Comparison of ENCODE assay signal across 19 cellular contexts in genomic region chr1:246122071-246122470, GRCh38.
A peak's percentile ranks its signal among the peaks of the same experiment; 100 is the strongest.
DNase-seq lines count a peak whose midpoint lies in the region; ATAC-seq, FAIRE-seq and TF ChIP-seq lines count a peak whose summit lies in the region.
"Had no signal": no experiment of that assay in that cellular context is flagged by ENCODE, and none has a peak within 500 bp of the region (broad histone marks: within the 10 kb centered on the region; RNA-seq: fewer than 3 reads in every experiment).

No MANE protein-coding gene starts in this region.

- H3K23ac ChIP-seq in neuronal stem cell (ENCODE audit: low read depth, low read length, poor library complexity) = peak overlapping the region; percentile 80

- H3K27ac ChIP-seq in HepG2 (ENCODE audit: extremely low read length, insufficient read depth, low read length) = no peak overlapping the region
- H3K27ac ChIP-seq in right lobe of liver = no peak overlapping the region
- no peak overlapping the region for H3K27ac ChIP-seq in neuronal stem cell (replicated peaks; ENCODE audit: low read length)
- H3K27ac ChIP-seq: BLaER1 had no signal

- no peak overlapping the region for H2BK15ac ChIP-seq in neuronal stem cell (ENCODE audit: low read length)

- H3K4me1 ChIP-seq in HepG2 (ENCODE audit: insufficient read depth, low read length) (peaks cover 11% of the 10 kb centered on the region), right lobe of liver (no peaks in the 10 kb centered on the region), neuronal stem cell (ENCODE audit: control insufficient read depth in 2 of 2, insufficient read depth in 1 of 2, low read depth in 1 of 2, low read length in 2 of 2) (no peaks in the 10 kb centered on the region)

- no peaks in the 10 kb centered on the region for H3K36me3 ChIP-seq in HepG2 (replicated peaks in 1 of 2; ENCODE audit: control insufficient read depth in 1 of 2, insufficient read depth in 2 of 2, low read length in 2 of 2)
- H3K36me3 ChIP-seq in right lobe of liver = no peaks in the 10 kb centered on the region
- H3K36me3 ChIP-seq in neuronal stem cell (replicated peaks in 1 of 2; ENCODE audit: control insufficient read depth in 2 of 2, insufficient read depth in 2 of 2, low read length in 2 of 2) = no peaks in the 10 kb centered on the region
- H3K36me3 ChIP-seq: BE2C had no signal

- no peak for FAIRE-seq in HepG2 (lab: Jason Lieb, UNC)
- FAIRE-seq: A204.1, G401.6, GM19239 had no signal

- ATAC-seq in HepG2 (no peak), right lobe of liver (no peak), left lobe of liver (no peak)
- ATAC-seq: CD8-positive, alpha-beta T cell had no signal

- H3K27me3 ChIP-seq in HepG2 (ENCODE audit: control insufficient read depth in 1 of 2, insufficient read depth in 2 of 2, low read length in 2 of 2) (no peaks in the 10 kb centered on the region), right lobe of liver (no peaks in the 10 kb centered on the region), neuronal stem cell (ENCODE audit: control insufficient read depth in 3 of 3, insufficient read depth in 3 of 3, low read depth in 1 of 3, low read length in 3 of 3) (no peaks in the 10 kb centered on the region)
- H3K27me3 ChIP-seq: BE2C, BLaER1 had no signal

- in situ Hi-C loops in HepG2 (cut with HindIII; ENCODE audit: extremely low pct_ligation_motif_present, low pct_unique_long_range_greater_than_20kb) = no loop called here

- H2BK12ac ChIP-seq in neuronal stem cell (ENCODE audit: low read length) = no peak overlapping the region

- DNase-seq in HepG2 (ENCODE audit: low spot score) (peak; percentile 3), right lobe of liver (no peak), neuronal stem cell (ENCODE audit: low spot score) (no peak), left lobe of liver (ENCODE audit: low spot score) (no peak), HUDEP-2 (lab: John Stamatoyannopoulos, UW; ENCODE audit: unreplicated experiment in 76 of 76) (no peak)
- DNase-seq: 8988T; ACHN; BE2C; C1 segment of cervical spinal cord; Caco-2; Calu3; CD4-positive, alpha-beta T cell; CD8-positive, alpha-beta T cell; DMS79 treated with DMSO at 0.1 percent for 48 hours; GF-D8 had no signal

- no TSS peak for BruUV-seq in HepG2 (replicated peaks; lab: Mats Ljungman, UMichigan)

- no peak for TF ChIP-seq RAD21 in HepG2 (CRISPR knock-in tag; IDR thresholded peaks at IDR 0.05)

- H4K91ac ChIP-seq in neuronal stem cell (ENCODE audit: low read depth, low read length, poor library complexity) = no peak overlapping the region

- H3K79me1 ChIP-seq in neuronal stem cell (ENCODE audit: low read depth, low read length) = no peaks in the 10 kb centered on the region

- H3K4me2 ChIP-seq in HepG2 (ENCODE audit: low read depth, low read length) = no peak overlapping the region
- no peak overlapping the region for H3K4me2 ChIP-seq in neuronal stem cell (ENCODE audit: insufficient read depth, low read length, poor library complexity, severe bottlenecking)
- H3K4me2 ChIP-seq: BLaER1 had no signal

- H3K4ac ChIP-seq in neuronal stem cell (ENCODE audit: low read length) = no peak overlapping the region

- H3K9me3 ChIP-seq in HepG2 (ENCODE audit: low read length) (no peaks in the 10 kb centered on the region), right lobe of liver (no peaks in the 10 kb centered on the region), neuronal stem cell (replicated peaks in 1 of 2; ENCODE audit: control insufficient read depth in 2 of 2, insufficient read depth in 1 of 2, low read depth in 1 of 2, low read length in 2 of 2) (no peaks in the 10 kb centered on the region)
- H3K9me3 ChIP-seq: BE2C, BLaER1, Caco-2 had no signal

- H3K14ac ChIP-seq in neuronal stem cell (ENCODE audit: low read length) = no peak overlapping the region

- no peaks in the 10 kb centered on the region for H3K79me2 ChIP-seq in HepG2 (ENCODE audit: insufficient read depth, low read length)

- no peak overlapping the region for H4K8ac ChIP-seq in neuronal stem cell (ENCODE audit: low read depth, low read length)

- no peak overlapping the region for H2AFZ ChIP-seq in HepG2 (ENCODE audit: low read length)
- H2AFZ ChIP-seq in neuronal stem cell (ENCODE audit: low read length) = no peak overlapping the region

- no peak overlapping the region for H3K18ac ChIP-seq in neuronal stem cell (ENCODE audit: low read length)

- 97% methylated on average over 3 of the region's 3 CpGs for WGBS in HepG2 (ENCODE audit: low lambda C conversion rate)
- 71% methylated on average over 1 of the region's 3 CpGs for WGBS in right lobe of liver (ENCODE audit: insufficient coverage, low coverage, low lambda C conversion rate, missing lambda C conversion rate)
- WGBS in neuronal stem cell (ENCODE audit: extremely low coverage in 2 of 2, insufficient read length in 2 of 2, insufficient replicate concordance in 1 of 2), 2 donors = no CpG with 5 or more reads among the region's 3 CpGs

- no peak overlapping the region for H2BK5ac ChIP-seq in neuronal stem cell (ENCODE audit: low read length)

- intact Hi-C loops in HepG2 (cut with micrococcal nuclease; ENCODE audit: unreplicated experiment) = no loop called here
- intact Hi-C loops in right lobe of liver (cut with DNase I) = no loop called here

- H2AK5ac ChIP-seq in neuronal stem cell (ENCODE audit: low read depth, low read length) = no peak overlapping the region

- H3K4me3 ChIP-seq in HepG2 (replicated peaks in 1 of 3; ENCODE audit: insufficient read depth in 1 of 3, low read depth in 2 of 3, low read length in 3 of 3) = no peak overlapping the region
- H3K4me3 ChIP-seq in right lobe of liver = no peak overlapping the region
- no peak overlapping the region for H3K4me3 ChIP-seq in neuronal stem cell (ENCODE audit: low read length in 2 of 2)
- H3K4me3 ChIP-seq: BLaER1 had no signal

- CTCF ChIA-PET in HepG2 (lab: Yijun Ruan, JAX; ENCODE audit: low intra/inter-chr PET ratio, low total read pairs) = no interaction called here

- no peak overlapping the region for H2BK120ac ChIP-seq in neuronal stem cell (ENCODE audit: low read depth, low read length)

- no peak for TF ChIP-seq POLR2A in HepG2 (IDR thresholded peaks at IDR 0.05; ENCODE audit: insufficient read depth in 1 of 2, low read depth in 2 of 2, low read length in 2 of 2)
- no peak for TF ChIP-seq POLR2A in right lobe of liver (IDR thresholded peaks at IDR 0.05)

- TF ChIP-seq EP300 in HepG2 (IDR thresholded peaks at IDR 0.05; ENCODE audit: low read depth in 2 of 2, low read length in 2 of 2) = no peak
- no peak for TF ChIP-seq EP300 in HepG2 (CRISPR knock-in tag; IDR thresholded peaks at IDR 0.05; ENCODE audit: borderline replicate concordance)

- H3K9ac ChIP-seq in HepG2 (ENCODE audit: insufficient read depth, low read depth, low read length) = no peak overlapping the region
- no peak overlapping the region for H3K9ac ChIP-seq in neuronal stem cell (ENCODE audit: low read depth, low read length, poor library complexity)
- H3K9ac ChIP-seq: BLaER1 had no signal

- H4K20me1 ChIP-seq in HepG2 (ENCODE audit: insufficient read depth, low read length) = no peaks in the 10 kb centered on the region
- H4K20me1 ChIP-seq: BLaER1 had no signal

- TF ChIP-seq CTCF in HepG2 (CRISPR knock-in tag; IDR thresholded peaks at IDR 0.05) (no peak), right lobe of liver (IDR thresholded peaks at IDR 0.05) (no peak)

- POLR2A ChIA-PET in HepG2 (lab: Yijun Ruan, JAX) = no interaction called here

TF ChIP-seq in HepG2, 621 proteins besides CTCF, POLR2A, EP300 and RAD21 (continues in another document):
- no peak for TF ChIP-seq MIXL1 (CRISPR knock-in tag; IDR thresholded peaks at IDR 0.05)
- no peak for TF ChIP-seq ZNF282 (IDR thresholded peaks at IDR 0.05; ENCODE audit: partially characterized antibody)
- no peak for TF ChIP-seq ZFP82 (CRISPR knock-in tag; IDR thresholded peaks at IDR 0.05; ENCODE audit: borderline replicate concordance)
- TF ChIP-seq SMAD3 (CRISPR knock-in tag; IDR thresholded peaks at IDR 0.05) = no peak
- TF ChIP-seq GLI4 (CRISPR knock-in tag; IDR thresholded peaks at IDR 0.05; ENCODE audit: borderline replicate concordance) = no peak
- no peak for TF ChIP-seq RNF2 (conservative IDR thresholded peaks at IDR 0.05; ENCODE audit: low read depth)
- TF ChIP-seq, protein P1, sequence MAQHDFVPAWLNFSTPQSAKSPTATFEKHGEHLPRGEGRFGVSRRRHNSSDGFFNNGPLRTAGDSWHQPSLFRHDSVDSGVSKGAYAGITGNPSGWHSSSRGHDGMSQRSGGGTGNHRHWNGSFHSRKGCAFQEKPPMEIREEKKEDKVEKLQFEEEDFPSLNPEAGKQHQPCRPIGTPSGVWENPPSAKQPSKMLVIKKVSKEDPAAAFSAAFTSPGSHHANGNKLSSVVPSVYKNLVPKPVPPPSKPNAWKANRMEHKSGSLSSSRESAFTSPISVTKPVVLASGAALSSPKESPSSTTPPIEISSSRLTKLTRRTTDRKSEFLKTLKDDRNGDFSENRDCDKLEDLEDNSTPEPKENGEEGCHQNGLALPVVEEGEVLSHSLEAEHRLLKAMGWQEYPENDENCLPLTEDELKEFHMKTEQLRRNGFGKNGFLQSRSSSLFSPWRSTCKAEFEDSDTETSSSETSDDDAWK (CRISPR knock-in tag; IDR thresholded peaks at IDR 0.05) = no peak
- no peak for TF ChIP-seq GTF3A (CRISPR knock-in tag; conservative IDR thresholded peaks at IDR 0.05)
- TF ChIP-seq, protein P2, sequence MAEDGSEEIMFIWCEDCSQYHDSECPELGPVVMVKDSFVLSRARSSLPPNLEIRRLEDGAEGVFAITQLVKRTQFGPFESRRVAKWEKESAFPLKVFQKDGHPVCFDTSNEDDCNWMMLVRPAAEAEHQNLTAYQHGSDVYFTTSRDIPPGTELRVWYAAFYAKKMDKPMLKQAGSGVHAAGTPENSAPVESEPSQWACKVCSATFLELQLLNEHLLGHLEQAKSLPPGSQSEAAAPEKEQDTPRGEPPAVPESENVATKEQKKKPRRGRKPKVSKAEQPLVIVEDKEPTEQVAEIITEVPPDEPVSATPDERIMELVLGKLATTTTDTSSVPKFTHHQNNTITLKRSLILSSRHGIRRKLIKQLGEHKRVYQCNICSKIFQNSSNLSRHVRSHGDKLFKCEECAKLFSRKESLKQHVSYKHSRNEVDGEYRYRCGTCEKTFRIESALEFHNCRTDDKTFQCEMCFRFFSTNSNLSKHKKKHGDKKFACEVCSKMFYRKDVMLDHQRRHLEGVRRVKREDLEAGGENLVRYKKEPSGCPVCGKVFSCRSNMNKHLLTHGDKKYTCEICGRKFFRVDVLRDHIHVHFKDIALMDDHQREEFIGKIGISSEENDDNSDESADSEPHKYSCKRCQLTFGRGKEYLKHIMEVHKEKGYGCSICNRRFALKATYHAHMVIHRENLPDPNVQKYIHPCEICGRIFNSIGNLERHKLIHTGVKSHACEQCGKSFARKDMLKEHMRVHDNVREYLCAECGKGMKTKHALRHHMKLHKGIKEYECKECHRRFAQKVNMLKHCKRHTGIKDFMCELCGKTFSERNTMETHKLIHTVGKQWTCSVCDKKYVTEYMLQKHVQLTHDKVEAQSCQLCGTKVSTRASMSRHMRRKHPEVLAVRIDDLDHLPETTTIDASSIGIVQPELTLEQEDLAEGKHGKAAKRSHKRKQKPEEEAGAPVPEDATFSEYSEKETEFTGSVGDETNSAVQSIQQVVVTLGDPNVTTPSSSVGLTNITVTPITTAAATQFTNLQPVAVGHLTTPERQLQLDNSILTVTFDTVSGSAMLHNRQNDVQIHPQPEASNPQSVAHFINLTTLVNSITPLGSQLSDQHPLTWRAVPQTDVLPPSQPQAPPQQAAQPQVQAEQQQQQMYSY (CRISPR knock-in tag; IDR thresholded peaks at IDR 0.05) = no peak
- no peak for TF ChIP-seq ZNF468 (CRISPR knock-in tag; IDR thresholded peaks at IDR 0.05)
